In the genomic region with DNA sequence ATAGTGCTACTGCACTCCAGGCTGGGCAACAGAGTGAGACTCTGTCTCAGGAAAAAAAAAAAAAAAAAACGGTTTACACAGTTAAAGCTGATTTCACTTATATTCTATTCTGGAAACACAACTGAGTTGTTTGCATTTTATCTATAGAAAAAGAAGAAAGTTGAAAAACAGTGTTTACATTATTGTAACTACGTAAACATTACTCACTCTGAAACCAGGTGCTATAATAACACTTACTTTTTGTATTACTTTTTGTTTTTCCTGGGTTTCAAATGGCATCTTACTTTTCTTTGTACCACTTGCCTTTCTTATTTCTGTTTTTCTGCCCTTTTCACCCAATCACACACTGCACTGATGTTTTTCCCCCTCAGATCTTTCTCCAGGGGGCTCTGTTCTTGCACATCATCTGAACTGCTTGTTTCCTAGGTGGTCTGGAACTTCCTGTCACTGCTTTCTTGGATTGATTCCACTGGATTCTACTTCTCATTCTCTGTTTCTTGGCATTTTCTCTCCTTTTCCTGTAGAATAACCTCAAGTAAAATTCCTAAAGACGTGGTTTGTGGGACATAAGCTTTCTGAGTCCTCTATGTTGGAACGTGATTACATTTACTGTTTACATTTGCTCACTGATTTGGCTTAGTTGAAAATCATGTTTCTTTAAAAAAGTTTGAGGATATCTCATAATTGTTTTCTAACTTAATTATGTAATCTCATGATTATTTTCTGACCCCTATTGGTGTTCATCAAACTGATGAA, we compare ENCODE assay signal across 18 cellular contexts.
A peak's percentile ranks its signal among the peaks of the same experiment; 100 is the strongest.
DNase-seq lines count a peak whose midpoint lies in the region; ATAC-seq and TF ChIP-seq lines count a peak whose summit lies in the region.
"Had no signal": no experiment of that assay in that cellular context is flagged by ENCODE, and none has a peak within 500 bp of the region (broad histone marks: within the 10 kb centered on the region; RNA-seq: fewer than 3 reads in every experiment).

No MANE protein-coding gene starts in this region.

- intact Hi-C loops in natural killer cell (cut with micrococcal nuclease), result no loop called here

- DNase-seq in natural killer cell (no peak), brain pericyte (ENCODE audit: low read depth, low spot score) (peak; percentile 40), mesothelial cell of epicardium (ENCODE audit: low spot score in 2 of 2, unreplicated experiment in 2 of 2) (no peak), progenitor cell of endocrine pancreas (ENCODE audit: low spot score, unreplicated experiment) (no peak)
- DNase-seq in natural killer cell treated with Interleukin-12 subunit alpha and Interleukin-12 subunit beta and Interleukin-15 and Interleukin-18, amount 100 ng/mL, for 72 hours (ENCODE audit: low spot score), result no peak
- no peak for DNase-seq in activated naive CD4-positive, alpha-beta T cell treated with anti-CD3 and anti-CD28 coated beads, Interleukin-2, amount 10 ng/mL, durations not matched to agents 7 days and 5 days
- DNase-seq: Calu3; CD4-positive, alpha-beta T cell; HFFc6; MG63; NCI-H1105 treated with DMSO at 0.1 percent for 48 hours; NCI-H187; NCI-H446; Right ventricle myocardium superior had no signal

- peak in 1 of 3 donors; percentile 22 for ATAC-seq in natural killer cell
- ATAC-seq in natural killer cell treated with Interleukin-12 subunit alpha and Interleukin-12 subunit beta and Interleukin-15 and Interleukin-18, amount 100 ng/mL, for 72 hours, result no peak
- no peak for ATAC-seq in HG02571 (IDR thresholded peaks at IDR 0.05; ENCODE audit: unreplicated experiment)
- ATAC-seq in HG03460 (IDR thresholded peaks at IDR 0.05; ENCODE audit: unreplicated experiment), result no peak
- ATAC-seq: Panc1, SK-N-SH treated with all-trans-retinoic acid at 6 μM for 48 hours had no signal

- CTCF ChIA-PET in activated naive CD4-positive, alpha-beta T cell treated with anti-CD3 and anti-CD28 coated beads, Interleukin-2, amount 10 ng/mL, durations not matched to agents 7 days and 5 days (lab: Charles Lee), result no interaction called here

- H3K4me1 Mint-ChIP-seq in natural killer cell (peaks cover 29 to 31% of the 10 kb centered on the region in 2 donors), mesothelial cell of epicardium (peaks cover 3% of the 10 kb centered on the region), progenitor cell of endocrine pancreas (ENCODE audit: low read depth) (peaks cover 5% of the 10 kb centered on the region)
- peaks cover 17 to 23% of the 10 kb centered on the region in 2 donors for H3K4me1 Mint-ChIP-seq in natural killer cell treated with Interleukin-12 subunit alpha and Interleukin-12 subunit beta and Interleukin-15 and Interleukin-18, amount 100 ng/mL, for 72 hours (ENCODE audit: low read depth in 2 of 2)
- H3K4me1 Mint-ChIP-seq in activated naive CD4-positive, alpha-beta T cell treated with anti-CD3 and anti-CD28 coated beads, Interleukin-2, amount 10 ng/mL, durations not matched to agents 7 days and 5 days, result no peaks in the 10 kb centered on the region

- H3K36me3 Mint-ChIP-seq in natural killer cell (no peaks in the 10 kb centered on the region), mesothelial cell of epicardium (no peaks in the 10 kb centered on the region), progenitor cell of endocrine pancreas (ENCODE audit: insufficient read depth) (no peaks in the 10 kb centered on the region)
- H3K36me3 Mint-ChIP-seq in natural killer cell treated with Interleukin-12 subunit alpha and Interleukin-12 subunit beta and Interleukin-15 and Interleukin-18, amount 100 ng/mL, for 72 hours, result peaks cover 6% of the 10 kb centered on the region
- no peaks in the 10 kb centered on the region for H3K36me3 Mint-ChIP-seq in activated naive CD4-positive, alpha-beta T cell treated with anti-CD3 and anti-CD28 coated beads, Interleukin-2, amount 10 ng/mL, durations not matched to agents 7 days and 5 days

- TF ChIP-seq CTCF in natural killer cell (IDR thresholded peaks at IDR 0.05) (no peak), mesothelial cell of epicardium (IDR thresholded peaks at IDR 0.05; ENCODE audit: unreplicated experiment) (no peak), progenitor cell of endocrine pancreas (IDR thresholded peaks at IDR 0.05; ENCODE audit: unreplicated experiment) (no peak)

- H3K27me3 Mint-ChIP-seq in natural killer cell (ENCODE audit: low read depth in 2 of 2) (peaks cover 7 to 14% of the 10 kb centered on the region in 2 donors), mesothelial cell of epicardium (ENCODE audit: low read depth) (peaks cover 16% of the 10 kb centered on the region), progenitor cell of endocrine pancreas (peaks cover 8% of the 10 kb centered on the region)
- peaks cover 0 to 3% of the 10 kb centered on the region in 2 donors for H3K27me3 Mint-ChIP-seq in natural killer cell treated with Interleukin-12 subunit alpha and Interleukin-12 subunit beta and Interleukin-15 and Interleukin-18, amount 100 ng/mL, for 72 hours
- H3K27me3 Mint-ChIP-seq in activated naive CD4-positive, alpha-beta T cell treated with anti-CD3 and anti-CD28 coated beads, Interleukin-2, amount 10 ng/mL, durations not matched to agents 7 days and 5 days, result peaks cover 6% of the 10 kb centered on the region
- H3K27me3 Mint-ChIP-seq: CD4-positive, alpha-beta T cell had no signal

- H3K9me3 Mint-ChIP-seq in natural killer cell (no peaks in the 10 kb centered on the region), mesothelial cell of epicardium (no peaks in the 10 kb centered on the region), progenitor cell of endocrine pancreas (ENCODE audit: low read depth) (peaks cover 7% of the 10 kb centered on the region)
- no peaks in the 10 kb centered on the region for H3K9me3 Mint-ChIP-seq in natural killer cell treated with Interleukin-12 subunit alpha and Interleukin-12 subunit beta and Interleukin-15 and Interleukin-18, amount 100 ng/mL, for 72 hours
- H3K9me3 Mint-ChIP-seq in activated naive CD4-positive, alpha-beta T cell treated with anti-CD3 and anti-CD28 coated beads, Interleukin-2, amount 10 ng/mL, durations not matched to agents 7 days and 5 days, result no peaks in the 10 kb centered on the region
- H3K9me3 Mint-ChIP-seq: CD4-positive, alpha-beta T cell had no signal

- H3K27ac Mint-ChIP-seq in natural killer cell, result peak overlapping the region; percentile 19 to 64
- peak overlapping the region in 1 of 2 donors; percentile 1 for H3K27ac Mint-ChIP-seq in natural killer cell treated with Interleukin-12 subunit alpha and Interleukin-12 subunit beta and Interleukin-15 and Interleukin-18, amount 100 ng/mL, for 72 hours
- peak overlapping the region; percentile 8 for H3K27ac Mint-ChIP-seq in mesothelial cell of epicardium
- no peak overlapping the region for H3K27ac Mint-ChIP-seq in progenitor cell of endocrine pancreas
- no peak overlapping the region for H3K27ac Mint-ChIP-seq in activated naive CD4-positive, alpha-beta T cell treated with anti-CD3 and anti-CD28 coated beads, Interleukin-2, amount 10 ng/mL, durations not matched to agents 7 days and 5 days
- H3K27ac Mint-ChIP-seq: CD4-positive, alpha-beta T cell; HFFc6 had no signal

- no peak overlapping the region for H3K4me3 Mint-ChIP-seq in natural killer cell
- no peak overlapping the region for H3K4me3 Mint-ChIP-seq in natural killer cell treated with Interleukin-12 subunit alpha and Interleukin-12 subunit beta and Interleukin-15 and Interleukin-18, amount 100 ng/mL, for 72 hours
- H3K4me3 Mint-ChIP-seq in mesothelial cell of epicardium, result no peak overlapping the region
- H3K4me3 Mint-ChIP-seq in progenitor cell of endocrine pancreas (ENCODE audit: low read depth), result no peak overlapping the region
- H3K4me3 Mint-ChIP-seq in activated naive CD4-positive, alpha-beta T cell treated with anti-CD3 and anti-CD28 coated beads, Interleukin-2, amount 10 ng/mL, durations not matched to agents 7 days and 5 days, result no peak overlapping the region
- H3K4me3 Mint-ChIP-seq: CD4-positive, alpha-beta T cell; HFFc6 had no signal

Comparison
In these comparisons a context has a peak if more than half of its experiments do, and no peak if none do; other contexts are left out.
1. H3K27ac Mint-ChIP-seq: peak in natural killer cell (2 of 2) and mesothelial cell of epicardium (single experiment); none in progenitor cell of endocrine pancreas (single experiment) and activated naive CD4-positive, alpha-beta T cell treated with anti-CD3 and anti-CD28 coated beads, Interleukin-2, amount 10 ng/mL, durations not matched to agents 7 days and 5 days (single experiment).